In genomic region chr11:111469200-111469599, GRCh38 we compare ENCODE assay signal across 22 cellular contexts. TPM values are rescaled to one million over a fixed set of nuclear protein-coding genes. Genes with fewer than 3 reads are reported as not detected.
A peak's percentile ranks its signal among the peaks of the same experiment; 100 is the strongest.
DNase-seq lines count a peak whose midpoint lies in the region; FAIRE-seq and TF ChIP-seq lines count a peak whose summit lies in the region.
"Had no signal": no experiment of that assay in that cellular context is flagged by ENCODE, and none has a peak within 500 bp of the region (broad histone marks: within the 10 kb centered on the region; RNA-seq: fewer than 3 reads in every experiment).

No MANE protein-coding gene starts in this region.

- H3K4me3 ChIP-seq in ACC112 (ENCODE audit: low read depth, low read length) (no peak overlapping the region), WERI-Rb-1 (ENCODE audit: low read depth, low read length) (no peak overlapping the region)
- H3K4me3 ChIP-seq in CD4-positive, alpha-beta memory T cell (ENCODE audit: low read length in 2 of 2) = no peak overlapping the region
- H3K4me3 ChIP-seq: sigmoid colon, upper lobe of right lung had no signal

- no peak overlapping the region for H3K27ac Mint-ChIP-seq in CD4-positive, alpha-beta memory T cell
- H3K27ac Mint-ChIP-seq: activated T-helper 17 cell treated with anti-CD3 and anti-CD28 coated beads, Interleukin-2, amount 50 U/mL, for 72 hours had no signal

- H3K9me3 ChIP-seq in WERI-Rb-1 (ENCODE audit: severe bottlenecking) = no peaks in the 10 kb centered on the region
- no peaks in the 10 kb centered on the region for H3K9me3 ChIP-seq in CD4-positive, alpha-beta memory T cell (ENCODE audit: control insufficient read depth in 1 of 2, low read length in 2 of 2)
- H3K9me3 ChIP-seq: sigmoid colon had no signal

- no peaks in the 10 kb centered on the region for H3K79me2 ChIP-seq in ACC112 (ENCODE audit: control insufficient read depth, insufficient read depth, low read length, unreplicated experiment)

- 0 out of 2 replicates have a peak, but pooled peaks cover under 1% of the 10 kb centered on the region for H3K36me3 ChIP-seq in ACC112 (ENCODE audit: insufficient read depth, low read length)
- H3K36me3 ChIP-seq in WERI-Rb-1 = no peaks in the 10 kb centered on the region
- no peaks in the 10 kb centered on the region for H3K36me3 ChIP-seq in CD4-positive, alpha-beta memory T cell (ENCODE audit: insufficient read depth, low read length)
- H3K36me3 ChIP-seq: sigmoid colon, upper lobe of right lung had no signal

- DNase-seq in HTR-8/SVneo (ENCODE audit: insufficient read length, low spot score) (no peak), WERI-Rb-1 (peak; percentile 40), fibroblast of gingiva (ENCODE audit: low read depth) (peak; percentile 16), NCI-H526 (lab: John Stamatoyannopoulos, UW) (no peak), islet precursor cell (no peak), substantia nigra (lab: John Stamatoyannopoulos, UW) (no peak)
- DNase-seq in CD4-positive, alpha-beta memory T cell = no peak
- DNase-seq: ACHN, Caco-2, GF-D8, hippocampal formation, NCI-H1694 treated with DMSO at 0.1 percent for 48 hours, NCI-H446 treated with DMSO at 0.1 percent for 48 hours, nucleus accumbens, sigmoid colon, upper lobe of right lung had no signal

- peak; percentile 31 for FAIRE-seq in HTR-8/SVneo (lab: Jason Lieb, UNC)

- intact Hi-C loops in CD4-positive, alpha-beta memory T cell (cut with micrococcal nuclease) = no loop called here

- H3K27me3 Mint-ChIP-seq in CD4-positive, alpha-beta memory T cell = peaks cover 2 to 19% of the 10 kb centered on the region in 2 donors

- peaks cover 26% of the 10 kb centered on the region for H3K4me1 ChIP-seq in ACC112 (ENCODE audit: control insufficient read depth, insufficient read depth, low read length, unreplicated experiment)
- no peaks in the 10 kb centered on the region for H3K4me1 ChIP-seq in CD4-positive, alpha-beta memory T cell (ENCODE audit: insufficient read depth, low read length)
- H3K4me1 ChIP-seq: Caco-2, sigmoid colon, upper lobe of right lung had no signal

- H3K4me1 Mint-ChIP-seq in CD4-positive, alpha-beta memory T cell = no peaks in the 10 kb centered on the region
- H3K4me1 Mint-ChIP-seq: activated T-helper 17 cell treated with anti-CD3 and anti-CD28 coated beads, Interleukin-2, amount 50 U/mL, for 72 hours had no signal

- CTCF ChIA-PET in CD4-positive, alpha-beta memory T cell (lab: Charles Lee; ENCODE audit: partially characterized antibody) = no interaction called here

- H3K27me3 ChIP-seq in ACC112 (ENCODE audit: insufficient read depth, low read length) (no peaks in the 10 kb centered on the region), WERI-Rb-1 (ENCODE audit: insufficient read depth, low read depth, severe bottlenecking) (no peaks in the 10 kb centered on the region)
- peaks cover 5% of the 10 kb centered on the region for H3K27me3 ChIP-seq in CD4-positive, alpha-beta memory T cell (ENCODE audit: insufficient read depth, low read length)
- H3K27me3 ChIP-seq: sigmoid colon, upper lobe of right lung had no signal

- H3K27ac ChIP-seq in ACC112 (ENCODE audit: low read depth, low read length) = peak overlapping the region; percentile 44
- H3K27ac ChIP-seq in WERI-Rb-1 = peak overlapping the region; percentile 42; the same call in 1 of the 2 replicates
- H3K27ac ChIP-seq in CD4-positive, alpha-beta memory T cell (ENCODE audit: low read depth, low read length) = no peak overlapping the region
- H3K27ac ChIP-seq in substantia nigra (ENCODE audit: low read depth, low read length, poor library complexity, severe bottlenecking) = no peak overlapping the region
- H3K27ac ChIP-seq: sigmoid colon, upper lobe of right lung had no signal

- H3K4me3 Mint-ChIP-seq in CD4-positive, alpha-beta memory T cell = no peak overlapping the region
- H3K4me3 Mint-ChIP-seq: activated T-helper 17 cell treated with anti-CD3 and anti-CD28 coated beads, Interleukin-2, amount 50 U/mL, for 72 hours had no signal

- no peaks in the 10 kb centered on the region for H3K36me3 Mint-ChIP-seq in CD4-positive, alpha-beta memory T cell

- H3K9me3 Mint-ChIP-seq in CD4-positive, alpha-beta memory T cell = no peaks in the 10 kb centered on the region
- H3K9me3 Mint-ChIP-seq: activated T-helper 17 cell treated with anti-CD3 and anti-CD28 coated beads, Interleukin-2, amount 50 U/mL, for 72 hours had no signal

- POLR2A ChIA-PET in CD4-positive, alpha-beta memory T cell (lab: Charles Lee; ENCODE audit: partially characterized antibody) = no interaction called here

- no peak for TF ChIP-seq CTCF in WERI-Rb-1 (IDR thresholded peaks at IDR 0.05; ENCODE audit: low read depth, low read length)

- H2AFZ ChIP-seq in ACC112 (ENCODE audit: low read length, unreplicated experiment) = peak overlapping the region; percentile 53

RNA-seq across cellular contexts. Expression of gene BTG4, which starts 43.0 kb away (rescaled TPM):
- not detected for total RNA-seq in CD4-positive, alpha-beta memory T cell
- not detected for polyA plus RNA-seq in CD4-positive, alpha-beta memory T cell
- total RNA-seq: activated CD8-positive, alpha-beta memory T cell treated with anti-CD3 and anti-CD28 coated beads for 36 hours; activated T-helper 17 cell treated with anti-CD3 and anti-CD28 coated beads, Interleukin-2, amount 50 U/mL, for 72 hours; dermis microvascular lymphatic vessel endothelial cell; sigmoid colon; SK-MEL-5; upper lobe of right lung had no signal
- polyA plus RNA-seq: esophagus, sigmoid colon had no signal

RNA-seq across cellular contexts. Expression of gene HOATZ, which starts 45.4 kb away (rescaled TPM):
- not detected for total RNA-seq in CD4-positive, alpha-beta memory T cell
- not detected for polyA plus RNA-seq in CD4-positive, alpha-beta memory T cell
- total RNA-seq: activated CD8-positive, alpha-beta memory T cell treated with anti-CD3 and anti-CD28 coated beads for 36 hours; activated T-helper 17 cell treated with anti-CD3 and anti-CD28 coated beads, Interleukin-2, amount 50 U/mL, for 72 hours; Caco-2; dermis microvascular lymphatic vessel endothelial cell; sigmoid colon; SK-MEL-5; upper lobe of right lung had no signal
- polyA plus RNA-seq: esophagus, sigmoid colon had no signal

Comparison
In these comparisons a context has a peak if more than half of its experiments do, and no peak if none do; other contexts are left out.
1. H3K27ac ChIP-seq: peak in ACC112 (single experiment) and WERI-Rb-1 (single experiment); none in CD4-positive, alpha-beta memory T cell (single experiment) and substantia nigra (single experiment).
2. DNase-seq: peak in WERI-Rb-1 (single experiment) and fibroblast of gingiva (single experiment); none in HTR-8/SVneo (single experiment), NCI-H526 (0 of 2), islet precursor cell (single experiment), CD4-positive, alpha-beta memory T cell (0 of 5) and substantia nigra (0 of 49).